In the genomic region with DNA sequence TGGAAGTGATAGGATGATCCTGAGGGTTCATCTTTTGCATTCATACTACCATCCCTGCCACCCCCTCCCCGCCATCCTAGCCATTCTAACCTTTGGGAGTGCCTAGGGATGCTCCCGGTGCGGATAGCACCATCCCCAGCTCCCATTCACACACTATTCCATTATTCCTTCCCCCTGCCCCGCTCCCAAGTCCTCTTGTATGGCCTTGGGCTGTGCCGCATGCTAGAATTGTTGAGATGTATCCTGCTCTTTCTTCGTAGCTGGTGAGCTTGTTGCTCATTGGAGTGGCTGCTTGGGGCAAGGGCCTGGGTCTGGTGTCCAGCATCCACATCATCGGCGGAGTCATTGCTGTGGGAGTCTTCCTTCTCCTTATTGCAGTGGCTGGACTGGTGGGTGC, we compare ENCODE assay signal across 8 cellular contexts. TPM values are rescaled to one million over a fixed set of nuclear protein-coding genes. Genes with fewer than 3 reads are reported as not detected.
DNase-seq lines count a peak whose midpoint lies in the region; ATAC-seq and TF ChIP-seq lines count a peak whose summit lies in the region.

No MANE protein-coding gene starts in this region.

- no peak for TF ChIP-seq RAD21 in neural cell (conservative IDR thresholded peaks at IDR 0.05)

- no peak for TF ChIP-seq CTCF in CD8-positive, alpha-beta T cell (IDR thresholded peaks at IDR 0.05)
- TF ChIP-seq CTCF in neural cell (IDR thresholded peaks at IDR 0.05; ENCODE audit: poor library complexity, severe bottlenecking): no peak

- peak overlapping the region; percentile 62 for H3K4me3 ChIP-seq in CD8-positive, alpha-beta T cell (ENCODE audit: low read depth, low read length)
- peak overlapping the region; percentile 71 for H3K4me3 ChIP-seq in neural cell (ENCODE audit: low read length)

- peaks cover 54% of the 10 kb centered on the region for H3K4me1 Mint-ChIP-seq in CD8-positive, alpha-beta T cell (ENCODE audit: low read depth)
- H3K4me1 Mint-ChIP-seq in effector memory CD8-positive, alpha-beta T cell (ENCODE audit: low read depth in 2 of 2): peaks cover 39 to 44% of the 10 kb centered on the region in 2 donors

- H3K79me2 ChIP-seq in neural cell (replicated peaks; ENCODE audit: insufficient read depth, low read length): peaks cover 10% of the 10 kb centered on the region

- H2AFZ ChIP-seq in neural cell (ENCODE audit: low read depth, low read length): peak overlapping the region; percentile 89

- intact Hi-C loops in CD8-positive, alpha-beta T cell (cut with DNase I, micrococcal nuclease): loop anchor here (2.0 kb wide), 2 partner anchors 51 to 225 kb away; a partner anchor contains a TSS

- no peak for ATAC-seq in CD8-positive, alpha-beta T cell
- ATAC-seq in effector memory CD8-positive, alpha-beta T cell (replicated peaks): no peak

- H3K27me3 ChIP-seq in CD8-positive, alpha-beta T cell (ENCODE audit: insufficient read depth, low read length): no peaks in the 10 kb centered on the region
- no peaks in the 10 kb centered on the region for H3K27me3 ChIP-seq in neural cell (ENCODE audit: insufficient read depth, low read depth, low read length)

- no peaks in the 10 kb centered on the region for H3K9me2 ChIP-seq in neural cell (ENCODE audit: insufficient read depth, low read length)

- no peak for TF ChIP-seq EP300 in neural cell (conservative IDR thresholded peaks at IDR 0.05; ENCODE audit: poor library complexity, severe bottlenecking)

- peak overlapping the region; percentile 84 for H3K27ac ChIP-seq in CD8-positive, alpha-beta T cell (ENCODE audit: low read depth, low read length)
- H3K27ac ChIP-seq in neural cell (ENCODE audit: low read length): peak overlapping the region; percentile 94

- CTCF ChIA-PET in CD8-positive, alpha-beta T cell (lab: Charles Lee): interaction anchor here (1.4 to 2.2 kb wide), 3 partner anchors 8 to 162 kb away, joined by 3 to 10 read pairs (median 7); no protein-coding TSS in a partner anchor

- H3K36me3 Mint-ChIP-seq in CD8-positive, alpha-beta T cell: peaks cover 54% of the 10 kb centered on the region
- H3K36me3 Mint-ChIP-seq in effector memory CD8-positive, alpha-beta T cell (ENCODE audit: insufficient read depth): peaks cover 61% of the 10 kb centered on the region

- POLR2A ChIA-PET in CD8-positive, alpha-beta T cell (lab: Charles Lee): interaction anchor here (1.1 to 2.4 kb wide), 2 partner anchors 27 to 151 kb away, joined by 3 to 6 read pairs; a partner anchor contains a TSS

- H3K9me3 Mint-ChIP-seq in CD8-positive, alpha-beta T cell: no peaks in the 10 kb centered on the region
- no peaks in the 10 kb centered on the region for H3K9me3 Mint-ChIP-seq in effector memory CD8-positive, alpha-beta T cell

- H3K27ac Mint-ChIP-seq in CD8-positive, alpha-beta T cell: peak overlapping the region; percentile 93
- peak overlapping the region; percentile 94 to 96 for H3K27ac Mint-ChIP-seq in effector memory CD8-positive, alpha-beta T cell

- H4K20me1 ChIP-seq in neural cell (ENCODE audit: insufficient read depth): no peaks in the 10 kb centered on the region

- H3K4me3 Mint-ChIP-seq in CD8-positive, alpha-beta T cell: peak overlapping the region; percentile 91
- peak overlapping the region; percentile 96 for H3K4me3 Mint-ChIP-seq in effector memory CD8-positive, alpha-beta T cell

- no peaks in the 10 kb centered on the region for H3K27me3 Mint-ChIP-seq in CD8-positive, alpha-beta T cell (ENCODE audit: low read depth)
- no peaks in the 10 kb centered on the region for H3K27me3 Mint-ChIP-seq in effector memory CD8-positive, alpha-beta T cell

- H3F3A ChIP-seq in neural cell (ENCODE audit: insufficient read depth, low read length, poor library complexity, severe bottlenecking): no peaks in the 10 kb centered on the region

- no peaks in the 10 kb centered on the region for H3K9me3 ChIP-seq in CD8-positive, alpha-beta T cell (ENCODE audit: low read length)
- H3K9me3 ChIP-seq in neural cell (ENCODE audit: low read length): no peaks in the 10 kb centered on the region

- H3K9ac ChIP-seq in neural cell (ENCODE audit: low read length): peak overlapping the region; percentile 87

- peak overlapping the region; percentile 87 for H3K4me2 ChIP-seq in neural cell (ENCODE audit: low read length)

- H3K36me3 ChIP-seq in CD8-positive, alpha-beta T cell (ENCODE audit: insufficient read depth, low read length): peaks cover 5% of the 10 kb centered on the region
- H3K36me3 ChIP-seq in neural cell (ENCODE audit: insufficient read depth, low read length): peaks cover 7% of the 10 kb centered on the region

- H3K4me1 ChIP-seq in CD8-positive, alpha-beta T cell (ENCODE audit: insufficient read depth, low read length): peaks cover 36% of the 10 kb centered on the region

- DNase-seq in CD8-positive, alpha-beta T cell: no peak
- DNase-seq in OCI-M1 (lab: John Stamatoyannopoulos, UW) (peak; percentile 59), DMS114 treated with DMSO at 0.1 percent for 48 hours (lab: John Stamatoyannopoulos, UW; ENCODE audit: unreplicated experiment) (no peak), ecto neural progenitor cell (ENCODE audit: low spot score) (no peak), cortex of kidney (lab: John Stamatoyannopoulos, UW) (no peak)
- DNase-seq in effector memory CD8-positive, alpha-beta T cell: no peak
- DNase-seq in activated effector memory CD4-positive, alpha-beta T cell treated with Interleukin-2 at 50 U/mL for 16 hours: no peak

TF ChIP-seq in neural cell, 6 proteins besides CTCF, POLR2A, EP300 and RAD21:
- TF ChIP-seq TAF1 (IDR thresholded peaks at IDR 0.05; ENCODE audit: low read depth): no peak
- no peak for TF ChIP-seq MXI1 (conservative IDR thresholded peaks at IDR 0.05; ENCODE audit: poor library complexity, severe bottlenecking)
- no peak for TF ChIP-seq POLR2AphosphoS5 (IDR thresholded peaks at IDR 0.05)
- no peak for TF ChIP-seq EZH2 (IDR thresholded peaks at IDR 0.05; ENCODE audit: borderline replicate concordance, insufficient read depth, low read length, poor library complexity, severe bottlenecking)
- TF ChIP-seq, protein P1, sequence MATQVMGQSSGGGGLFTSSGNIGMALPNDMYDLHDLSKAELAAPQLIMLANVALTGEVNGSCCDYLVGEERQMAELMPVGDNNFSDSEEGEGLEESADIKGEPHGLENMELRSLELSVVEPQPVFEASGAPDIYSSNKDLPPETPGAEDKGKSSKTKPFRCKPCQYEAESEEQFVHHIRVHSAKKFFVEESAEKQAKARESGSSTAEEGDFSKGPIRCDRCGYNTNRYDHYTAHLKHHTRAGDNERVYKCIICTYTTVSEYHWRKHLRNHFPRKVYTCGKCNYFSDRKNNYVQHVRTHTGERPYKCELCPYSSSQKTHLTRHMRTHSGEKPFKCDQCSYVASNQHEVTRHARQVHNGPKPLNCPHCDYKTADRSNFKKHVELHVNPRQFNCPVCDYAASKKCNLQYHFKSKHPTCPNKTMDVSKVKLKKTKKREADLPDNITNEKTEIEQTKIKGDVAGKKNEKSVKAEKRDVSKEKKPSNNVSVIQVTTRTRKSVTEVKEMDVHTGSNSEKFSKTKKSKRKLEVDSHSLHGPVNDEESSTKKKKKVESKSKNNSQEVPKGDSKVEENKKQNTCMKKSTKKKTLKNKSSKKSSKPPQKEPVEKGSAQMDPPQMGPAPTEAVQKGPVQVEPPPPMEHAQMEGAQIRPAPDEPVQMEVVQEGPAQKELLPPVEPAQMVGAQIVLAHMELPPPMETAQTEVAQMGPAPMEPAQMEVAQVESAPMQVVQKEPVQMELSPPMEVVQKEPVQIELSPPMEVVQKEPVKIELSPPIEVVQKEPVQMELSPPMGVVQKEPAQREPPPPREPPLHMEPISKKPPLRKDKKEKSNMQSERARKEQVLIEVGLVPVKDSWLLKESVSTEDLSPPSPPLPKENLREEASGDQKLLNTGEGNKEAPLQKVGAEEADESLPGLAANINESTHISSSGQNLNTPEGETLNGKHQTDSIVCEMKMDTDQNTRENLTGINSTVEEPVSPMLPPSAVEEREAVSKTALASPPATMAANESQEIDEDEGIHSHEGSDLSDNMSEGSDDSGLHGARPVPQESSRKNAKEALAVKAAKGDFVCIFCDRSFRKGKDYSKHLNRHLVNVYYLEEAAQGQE (IDR thresholded peaks at IDR 0.05; ENCODE audit: borderline replicate concordance): no peak
- TF ChIP-seq SMC3 (conservative IDR thresholded peaks at IDR 0.05; ENCODE audit: poor library complexity): no peak

RNA-seq across cellular contexts. Expression of a gene that starts 0.6 kb away (rescaled TPM):
- 1 to 10 TPM; 7.3 to 8.0 TPM for total RNA-seq in CD8-positive, alpha-beta T cell
- polyA plus RNA-seq in neural cell: 78.1 and 85.3 TPM in 2 replicates
- 37.5 and 39.0 TPM in 2 replicates for polyA minus RNA-seq in neural cell

RNA-seq across cellular contexts. Expression of a gene that starts 6.6 kb away (rescaled TPM):
- total RNA-seq in CD8-positive, alpha-beta T cell: 10 to 100 TPM in 1 of 2 experiments, 1 to 10 TPM in 1; 8.5 to 10.0 TPM
- polyA plus RNA-seq in neural cell: 81.3 and 104 TPM in 2 replicates
- polyA minus RNA-seq in neural cell: 53.9 and 59.4 TPM in 2 replicates

RNA-seq across cellular contexts. Expression of a gene that starts 6.9 kb away (rescaled TPM):
- 10 to 100 TPM; 22.2 to 23.5 TPM for total RNA-seq in CD8-positive, alpha-beta T cell
- polyA plus RNA-seq in neural cell: 19.3 and 24.9 TPM in 2 replicates
- 33.6 and 34.3 TPM in 2 replicates for polyA minus RNA-seq in neural cell

RNA-seq across cellular contexts. Expression of a gene that starts 9.4 kb away (rescaled TPM):
- 10 to 100 TPM; 23.1 to 25.1 TPM for total RNA-seq in CD8-positive, alpha-beta T cell
- polyA plus RNA-seq in neural cell: 34.5 and 47.8 TPM in 2 replicates
- polyA minus RNA-seq in neural cell: 23.6 and 29.9 TPM in 2 replicates

RNA-seq across cellular contexts. Expression of a gene that starts 21.4 kb away (rescaled TPM):
- 1 to 10 TPM; 2.0 to 2.2 TPM for total RNA-seq in CD8-positive, alpha-beta T cell
- 0.86 and 1.4 TPM in 2 replicates for polyA plus RNA-seq in neural cell
- not detected in 2 replicates for polyA minus RNA-seq in neural cell
